ENCODE assay signal across 8 cellular contexts in genomic region chr11:73218106-73218829, GRCh38. TPM values are rescaled to one million over a fixed set of nuclear protein-coding genes. Genes with fewer than 3 reads are reported as not detected.
DNase-seq lines count a peak whose midpoint lies in the region; ATAC-seq and TF ChIP-seq lines count a peak whose summit lies in the region.

Gene P2RY2, plus strand, starts transcription at chr11:73218281. Its CDS starts 15,879 bp downstream, at chr11:73234160.

- H2AFZ ChIP-seq in trophoblast cell (ENCODE audit: insufficient read depth, low read length, poor library complexity), result peak within 1 kb of the TSS; percentile 7

- H3K27ac ChIP-seq in heart right ventricle (peak within 1 kb of the TSS; percentile 37 to 92 (median 85)), trophoblast cell (ENCODE audit: low read depth, low read length) (no peak within 1 kb of the TSS)

- H2BK5ac ChIP-seq in trophoblast cell (ENCODE audit: low read depth, low read length, poor library complexity), result peak within 1 kb of the TSS; percentile 43

- peak within 1 kb of the TSS; percentile 71 for H2AK5ac ChIP-seq in trophoblast cell (ENCODE audit: low read length)

- H3K27me3 ChIP-seq in heart right ventricle (peaks cover 0 to 7% (median 0%) of the 10 kb centered on the region in 7 donors), trophoblast cell (ENCODE audit: insufficient read depth, low read length) (no peaks in the 10 kb centered on the region)

- peak within 1 kb of the TSS; percentile 69 for H4K91ac ChIP-seq in trophoblast cell (ENCODE audit: low read depth, low read length)

- intact Hi-C loops in heart right ventricle (cut with DNase I), result loop anchor here in 1 of 10 donors (1.0 kb wide), 1 partner anchor 19 kb away; no protein-coding TSS in a partner anchor

- peak within 1 kb of the TSS; percentile 73 for H3K4me2 ChIP-seq in trophoblast cell (ENCODE audit: low read length)

- H3K36me3 ChIP-seq in heart right ventricle (no peaks in the 10 kb centered on the region), trophoblast cell (ENCODE audit: control insufficient read depth in 1 of 2, insufficient read depth in 2 of 2, low read length in 2 of 2) (no peaks in the 10 kb centered on the region)

- DNase-seq in NCI-H82 (lab: John Stamatoyannopoulos, UW) (peak; percentile 69), NCI-H82 treated with DMSO at 0.1 percent for 48 hours (lab: John Stamatoyannopoulos, UW; ENCODE audit: unreplicated experiment) (no peak), NCI-H460 (ENCODE audit: extremely low read depth, low read depth) (peak; percentile 25), heart right ventricle (peak; percentile 82 to 86), trophoblast cell (peak; percentile 75 to 85)
- peak; percentile 7 for DNase-seq in activated T-helper 9 cell treated with anti-CD3 and anti-CD28 coated beads, Interleukin-2, amount 50 U/mL, for 16 hours (ENCODE audit: low read depth)

- H4K8ac ChIP-seq in trophoblast cell (ENCODE audit: low read depth, low read length), result peak within 1 kb of the TSS; percentile 31

- H3K4me1 ChIP-seq in heart right ventricle (peaks cover 6 to 53% (median 29%) of the 10 kb centered on the region in 9 donors), trophoblast cell (ENCODE audit: control insufficient read depth in 1 of 2, insufficient read depth in 2 of 2, low read length in 2 of 2) (peaks cover 23 to 36% of the 10 kb centered on the region in 2 experiments)

- WGBS in heart right ventricle, 2 donors, result 1 to 2% methylated on average over 81 of the region's 81 CpGs
- WGBS in trophoblast cell (ENCODE audit: extremely low coverage, insufficient coverage, insufficient read length), result no CpG with 5 or more reads among the region's 81 CpGs

- ATAC-seq in heart right ventricle (peak; percentile 82 to 92 (median 90)), GM19395 (IDR thresholded peaks at IDR 0.05; ENCODE audit: unreplicated experiment) (no peak), HG03045 (IDR thresholded peaks at IDR 0.05; ENCODE audit: unreplicated experiment) (no peak)

- H3K18ac ChIP-seq in trophoblast cell (ENCODE audit: low read length), result peak within 1 kb of the TSS; percentile 60

- H3K4me3 ChIP-seq in heart right ventricle (peak within 1 kb of the TSS; percentile 19 to 67 (median 54)), trophoblast cell (ENCODE audit: low read depth, low read length) (peak within 1 kb of the TSS; percentile 70)

- peak within 1 kb of the TSS; percentile 60 for H2BK12ac ChIP-seq in trophoblast cell (ENCODE audit: low read length)

- no peak within 1 kb of the TSS for H3K9ac ChIP-seq in trophoblast cell (ENCODE audit: low read length)

- H3K4ac ChIP-seq in trophoblast cell (ENCODE audit: low read depth, low read length), result no peak within 1 kb of the TSS

- H3K14ac ChIP-seq in trophoblast cell (ENCODE audit: low read length), result peak within 1 kb of the TSS; percentile 38

- peak; percentile 16 to 75 (median 62) for TF ChIP-seq CTCF in heart right ventricle (IDR thresholded peaks at IDR 0.05)

- H3K79me2 ChIP-seq in trophoblast cell (ENCODE audit: control insufficient read depth, insufficient read depth, low read length, poor library complexity), result no peaks in the 10 kb centered on the region

- H3K23ac ChIP-seq in trophoblast cell (ENCODE audit: low read length), result no peak within 1 kb of the TSS

- H2BK120ac ChIP-seq in trophoblast cell (ENCODE audit: insufficient read depth, low read length, poor library complexity), result peak within 1 kb of the TSS; percentile 69

- no peak within 1 kb of the TSS for H4K12ac ChIP-seq in trophoblast cell (ENCODE audit: low read depth, low read length)

- H3K9me3 ChIP-seq in heart right ventricle, result no peaks in the 10 kb centered on the region
- H3K9me3 ChIP-seq in trophoblast cell (ENCODE audit: insufficient read depth, low read depth, low read length), result no peaks in the 10 kb centered on the region

- H3K79me1 ChIP-seq in trophoblast cell (ENCODE audit: low read length), result peaks cover 10% of the 10 kb centered on the region

RNA-seq across cellular contexts. Expression of gene P2RY2, which starts in this region (rescaled TPM):
- not detected in 2 replicates for total RNA-seq in NCI-H460 (2014; rRNA removed; shearing (Covaris generic))
- 0.32 and 0.35 TPM in 2 replicates for polyA plus RNA-seq in NCI-H460 (2014; cell fraction: nucleus; rRNA removed)
- 10 to 100 TPM in 8 of 10 donors, 1 to 10 TPM in 2; 9.5 to 37.5 (median 12.7) TPM for total RNA-seq in heart right ventricle
- 1 to 10 TPM; 7.1 to 8.2 TPM for polyA plus RNA-seq in heart right ventricle
- 4.4 and 4.6 TPM in 2 replicates for polyA plus RNA-seq in trophoblast cell (2013)

Comparison
In these comparisons a context has a peak if more than half of its experiments do, and no peak if none do; other contexts are left out.
1. RNA of gene P2RY2 (total RNA-seq): 9.5 to 37.5 TPM in heart right ventricle; not detected in NCI-H460; every median in the first group is over 10 times any median in the second.
2. Peak in DNase-seq in NCI-H460; RNA of the gene not detected or under 1 TPM.
3. ATAC-seq: peak in heart right ventricle (8 of 8); none in GM19395 (single experiment) and HG03045 (single experiment).